In genomic region chr19:17679526-17680234, GRCh38 we compare ENCODE assay signal across 11 cellular contexts. TPM values are rescaled to one million over a fixed set of nuclear protein-coding genes. Genes with fewer than 3 reads are reported as not detected.
DNase-seq lines count a peak whose midpoint lies in the region; ATAC-seq lines count a peak whose summit lies in the region.
"Had no signal": no experiment of that assay in that cellular context is flagged by ENCODE, and none has a peak within 500 bp of the region (broad histone marks: within the 10 kb centered on the region; RNA-seq: fewer than 3 reads in every experiment).

No MANE protein-coding gene starts in this region.

- no peaks in the 10 kb centered on the region for H3K36me3 Mint-ChIP-seq in stimulated activated naive CD8-positive, alpha-beta T cell treated with anti-CD3 and anti-CD28 coated beads, Interleukin-15, Interleukin-2, amounts not matched to agents 100 ng/mL and 50 ng/mL, for 24 hours (ENCODE audit: low read depth)
- H3K36me3 Mint-ChIP-seq in naive B cell = peaks cover 0 to 16% of the 10 kb centered on the region in 2 donors
- H3K36me3 Mint-ChIP-seq: mesothelial cell of epicardium had no signal

- peak overlapping the region; percentile 22 for H3K27ac ChIP-seq in caudate nucleus (ENCODE audit: low read depth, low read length)

- peaks cover 10% of the 10 kb centered on the region for H3K4me1 Mint-ChIP-seq in stimulated activated naive CD8-positive, alpha-beta T cell treated with anti-CD3 and anti-CD28 coated beads, Interleukin-15, Interleukin-2, amounts not matched to agents 100 ng/mL and 50 ng/mL, for 24 hours (ENCODE audit: low read depth)
- peaks cover 14 to 28% (median 22%) of the 10 kb centered on the region in 3 donors for H3K4me1 Mint-ChIP-seq in naive B cell
- H3K4me1 Mint-ChIP-seq: mesothelial cell of epicardium had no signal

- no peak for ATAC-seq in stimulated activated naive CD8-positive, alpha-beta T cell treated with anti-CD3 and anti-CD28 coated beads, Interleukin-15, Interleukin-2, amounts not matched to agents 100 U/mL and 50 U/mL, for 24 hours
- ATAC-seq in naive B cell (ENCODE audit: low read depth in 2 of 2) (no peak), GM21515 (IDR thresholded peaks at IDR 0.05; ENCODE audit: unreplicated experiment) (no peak), GM21576 (IDR thresholded peaks at IDR 0.05; ENCODE audit: unreplicated experiment) (no peak)

- H3K27me3 Mint-ChIP-seq in stimulated activated naive CD8-positive, alpha-beta T cell treated with anti-CD3 and anti-CD28 coated beads, Interleukin-15, Interleukin-2, amounts not matched to agents 100 ng/mL and 50 ng/mL, for 24 hours = peaks cover 62% of the 10 kb centered on the region
- peaks cover 49 to 82% (median 80%) of the 10 kb centered on the region in 3 donors for H3K27me3 Mint-ChIP-seq in naive B cell

- peak overlapping the region; percentile 35 for H3K4me3 Mint-ChIP-seq in stimulated activated naive CD8-positive, alpha-beta T cell treated with anti-CD3 and anti-CD28 coated beads, Interleukin-15, Interleukin-2, amounts not matched to agents 100 ng/mL and 50 ng/mL, for 24 hours
- H3K4me3 Mint-ChIP-seq in naive B cell = peak overlapping the region; percentile 3 to 88 (median 76)
- H3K4me3 Mint-ChIP-seq: mesothelial cell of epicardium had no signal

- no peaks in the 10 kb centered on the region for H3K9me3 Mint-ChIP-seq in stimulated activated naive CD8-positive, alpha-beta T cell treated with anti-CD3 and anti-CD28 coated beads, Interleukin-15, Interleukin-2, amounts not matched to agents 100 ng/mL and 50 ng/mL, for 24 hours
- H3K9me3 Mint-ChIP-seq in naive B cell = peaks cover 0 to 5% (median 0%) of the 10 kb centered on the region in 7 donors
- H3K9me3 Mint-ChIP-seq: mesothelial cell of epicardium had no signal

- H3K27ac Mint-ChIP-seq in stimulated activated naive CD8-positive, alpha-beta T cell treated with anti-CD3 and anti-CD28 coated beads, Interleukin-15, Interleukin-2, amounts not matched to agents 100 ng/mL and 50 ng/mL, for 24 hours = no peak overlapping the region
- H3K27ac Mint-ChIP-seq in naive B cell = peak overlapping the region in 3 of 6 donors; percentile 16 to 60 (median 52)
- H3K27ac Mint-ChIP-seq: mesothelial cell of epicardium had no signal

- no peak for DNase-seq in stimulated activated naive CD8-positive, alpha-beta T cell treated with anti-CD3 and anti-CD28 coated beads, Interleukin-15, Interleukin-2, amounts not matched to agents 100 U/mL and 50 U/mL, for 24 hours
- DNase-seq in caudate nucleus (lab: John Stamatoyannopoulos, UW) (no peak), naive B cell (no peak), pons (ENCODE audit: low spot score) (no peak)
- no peak for DNase-seq in effector CD4-positive, alpha-beta T cell
- DNase-seq: NCI-H2029, SIG-M5 had no signal

RNA-seq across cellular contexts. Expression of gene UNC13A, which starts 8.5 kb away (rescaled TPM):
- not detected for polyA plus RNA-seq in naive B cell (ENCODE audit: low read depth in 6 of 6)

RNA-seq across cellular contexts. Expression of gene MAP1S, which starts 39.6 kb away (rescaled TPM):
- 10 to 100 TPM; 22.4 to 44.0 (median 26.0) TPM for polyA plus RNA-seq in naive B cell (ENCODE audit: low read depth in 6 of 6)
